Comparison of ENCODE assay signal across 8 cellular contexts in genomic region chr13:23321534-23322241, GRCh38.
A peak's percentile ranks its signal among the peaks of the same experiment; 100 is the strongest.
DNase-seq lines count a peak whose midpoint lies in the region; ATAC-seq and TF ChIP-seq lines count a peak whose summit lies in the region.

No MANE protein-coding gene starts in this region.

- H3K27me3 ChIP-seq in BE2C (no peaks in the 10 kb centered on the region), tibial artery (no peaks in the 10 kb centered on the region)

- TF ChIP-seq CTCF in BE2C (IDR thresholded peaks at IDR 0.05; ENCODE audit: low read depth, low read length) (no peak), tibial artery (IDR thresholded peaks at IDR 0.05) (no peak)

- peak overlapping the region; percentile 37 for H3K4me3 Mint-ChIP-seq in activated T-helper 2 cell treated with anti-CD3 and anti-CD28 coated beads, Interferon-gamma antibody, Interleukin-2, Interleukin-4, amounts not matched to agents 10 μg/mL and 5 μg/mL and 100 μg/mL, durations not matched to agents 14 hours and 24 hours and 36 hours (ENCODE audit: low read depth)

- H3K9me3 Mint-ChIP-seq in activated T-helper 2 cell treated with anti-CD3 and anti-CD28 coated beads, Interferon-gamma antibody, Interleukin-2, Interleukin-4, amounts not matched to agents 10 μg/mL and 5 μg/mL and 100 μg/mL, durations not matched to agents 14 hours and 24 hours and 36 hours = no peaks in the 10 kb centered on the region

- H3K27ac ChIP-seq in tibial artery = peak overlapping the region; percentile 68 to 70

- intact Hi-C loops in activated T-helper 2 cell treated with anti-CD3 and anti-CD28 coated beads, Interferon-gamma antibody, Interleukin-2, Interleukin-4, amounts not matched to agents 10 μg/mL and 5 μg/mL and 100 μg/mL, durations not matched to agents 14 hours and 24 hours and 36 hours (cut with micrococcal nuclease) = loop anchor here (5.0 kb wide), 1 partner anchor 56 kb away; no protein-coding TSS in a partner anchor
- intact Hi-C loops in tibial artery (cut with DNase I; ENCODE audit: low total_unique reads) = no loop called here

- H3K4me3 ChIP-seq in BE2C (ENCODE audit: low read depth, low read length) (no peak overlapping the region), tibial artery (peak overlapping the region; percentile 35 to 41)

- H3K4me1 ChIP-seq in BE2C (no peaks in the 10 kb centered on the region), tibial artery (peaks cover 0 to 40% (median 15%) of the 10 kb centered on the region in 4 donors)

- H3K27me3 Mint-ChIP-seq in activated T-helper 2 cell treated with anti-CD3 and anti-CD28 coated beads, Interferon-gamma antibody, Interleukin-2, Interleukin-4, amounts not matched to agents 10 μg/mL and 5 μg/mL and 100 μg/mL, durations not matched to agents 14 hours and 24 hours and 36 hours (ENCODE audit: low read depth) = peaks cover 5% of the 10 kb centered on the region

- H3K36me3 ChIP-seq in BE2C = no peaks in the 10 kb centered on the region
- no peaks in the 10 kb centered on the region for H3K36me3 ChIP-seq in tibial artery

- H3K4me1 Mint-ChIP-seq in activated T-helper 2 cell treated with anti-CD3 and anti-CD28 coated beads, Interferon-gamma antibody, Interleukin-2, Interleukin-4, amounts not matched to agents 10 μg/mL and 5 μg/mL and 100 μg/mL, durations not matched to agents 14 hours and 24 hours and 36 hours (ENCODE audit: low read depth) = peaks cover 48% of the 10 kb centered on the region

- no peaks in the 10 kb centered on the region for H3K36me3 Mint-ChIP-seq in activated T-helper 2 cell treated with anti-CD3 and anti-CD28 coated beads, Interferon-gamma antibody, Interleukin-2, Interleukin-4, amounts not matched to agents 10 μg/mL and 5 μg/mL and 100 μg/mL, durations not matched to agents 14 hours and 24 hours and 36 hours (ENCODE audit: low read depth)

- ATAC-seq in GM19324 (IDR thresholded peaks at IDR 0.05; ENCODE audit: low FRiP score, unreplicated experiment) = peak; percentile 91
- peak; percentile 91 for ATAC-seq in HG03175 (IDR thresholded peaks at IDR 0.05; ENCODE audit: unreplicated experiment)

- no peaks in the 10 kb centered on the region for H3K9me3 ChIP-seq in BE2C
- no peaks in the 10 kb centered on the region for H3K9me3 ChIP-seq in tibial artery

- H3K27ac Mint-ChIP-seq in activated T-helper 2 cell treated with anti-CD3 and anti-CD28 coated beads, Interferon-gamma antibody, Interleukin-2, Interleukin-4, amounts not matched to agents 10 μg/mL and 5 μg/mL and 100 μg/mL, durations not matched to agents 14 hours and 24 hours and 36 hours = peak overlapping the region; percentile 34

- DNase-seq in BE2C (peak; percentile 13), iris pigment epithelial cell (ENCODE audit: low read depth) (peak; percentile 98), tibial artery (peak; percentile 64 to 74), NCI-H748 (lab: John Stamatoyannopoulos, UW; ENCODE audit: unreplicated experiment) (no peak)
- no peak for DNase-seq in activated T-helper 2 cell treated with anti-CD3 and anti-CD28 coated beads, Interferon-gamma antibody, Interleukin-2, Interleukin-4, amounts not matched to agents 10 μg/mL and 5 μg/mL and 100 μg/mL, durations not matched to agents 14 hours and 24 hours and 36 hours (ENCODE audit: low spot score)
- DNase-seq in stimulated activated CD4-positive, alpha-beta T cell treated with anti-CD3 and anti-CD28 coated beads, Interleukin-4, amount 100 ng/mL, for 4 hours = no peak

Comparison
In these comparisons a context has a peak if more than half of its experiments do, and no peak if none do; other contexts are left out.
1. DNase-seq: peak in BE2C (single experiment), iris pigment epithelial cell (single experiment) and tibial artery (2 of 2); none in activated T-helper 2 cell treated with anti-CD3 and anti-CD28 coated beads, Interferon-gamma antibody, Interleukin-2, Interleukin-4, amounts not matched to agents 10 μg/mL and 5 μg/mL and 100 μg/mL, durations not matched to agents 14 hours and 24 hours and 36 hours (single experiment), stimulated activated CD4-positive, alpha-beta T cell treated with anti-CD3 and anti-CD28 coated beads, Interleukin-4, amount 100 ng/mL, for 4 hours (0 of 2) and NCI-H748 (single experiment).